14 cellular contexts compared by ENCODE assay signal in genomic region chr15:74630284-74631086, GRCh38. TPM values are rescaled to one million over a fixed set of nuclear protein-coding genes. Genes with fewer than 3 reads are reported as not detected.
DNase-seq lines count a peak whose midpoint lies in the region; ATAC-seq and TF ChIP-seq lines count a peak whose summit lies in the region.
"Had no signal": no experiment of that assay in that cellular context is flagged by ENCODE, and none has a peak within 500 bp of the region (broad histone marks: within the 10 kb centered on the region; RNA-seq: fewer than 3 reads in every experiment).

No MANE protein-coding gene starts in this region.

- H3K4me2 ChIP-seq in neuronal stem cell (ENCODE audit: insufficient read depth, low read length, poor library complexity, severe bottlenecking), result no peak overlapping the region

- no peak overlapping the region for H3K18ac ChIP-seq in neuronal stem cell (ENCODE audit: low read length)

- peak; percentile 18; the same call in 1 of the 2 replicates for TF ChIP-seq CTCF in LNCaP clone FGC (IDR thresholded peaks at IDR 0.05; ENCODE audit: control insufficient read depth, extremely low read depth, insufficient read depth)

- H2AK5ac ChIP-seq in neuronal stem cell (ENCODE audit: low read depth, low read length), result no peak overlapping the region

- H3K79me1 ChIP-seq in neuronal stem cell (ENCODE audit: low read depth, low read length), result peaks cover 1% of the 10 kb centered on the region

- peaks cover 35% of the 10 kb centered on the region for H3K36me3 Mint-ChIP-seq in activated CD4-positive, alpha-beta T cell treated with anti-CD3 and anti-CD28 coated beads for 36 hours (ENCODE audit: low read depth)

- no peak for DNase-seq in activated CD4-positive, alpha-beta T cell treated with anti-CD3 and anti-CD28 coated beads for 36 hours
- DNase-seq in activated CD4-positive, alpha-beta T cell treated with anti-CD3 and anti-CD28 coated beads, Interleukin-2, amount 50 U/mL, for 48 hours, result no peak
- DNase-seq in LNCaP clone FGC (ENCODE audit: low read depth) (no peak), adipocyte (ENCODE audit: low read depth) (no peak), neuronal stem cell (ENCODE audit: low spot score) (no peak), kidney tubule cell (ENCODE audit: low spot score) (no peak)
- DNase-seq: body of pancreas, DND-41, NCI-H1436 treated with DMSO at 0.1 percent for 48 hours, testis had no signal

- POLR2A ChIA-PET in activated CD4-positive, alpha-beta T cell treated with anti-CD3 and anti-CD28 coated beads for 36 hours (lab: Charles Lee), result interaction anchor here (0.6 to 1.7 kb wide), 2 partner anchors 13 to 175 kb away, joined by 3 to 5 read pairs; no protein-coding TSS in a partner anchor

- no peak overlapping the region for H2BK120ac ChIP-seq in neuronal stem cell (ENCODE audit: low read depth, low read length)

- no peak overlapping the region for H3K14ac ChIP-seq in neuronal stem cell (ENCODE audit: low read length)

- CTCF ChIA-PET in activated CD4-positive, alpha-beta T cell treated with anti-CD3 and anti-CD28 coated beads for 36 hours (lab: Charles Lee), result interaction anchor here (0.5 to 21.2 kb wide), 14 partner anchors 9 to 321 kb away, joined by 3 to 458 read pairs (median 4); partner anchors contain the start of genes CLK3 and CSK

- no peak overlapping the region for H2BK12ac ChIP-seq in neuronal stem cell (ENCODE audit: low read length)

- H3K9ac ChIP-seq in adipocyte (ENCODE audit: low read length) (peak overlapping the region; percentile 47), neuronal stem cell (ENCODE audit: low read depth, low read length, poor library complexity) (no peak overlapping the region)

- peak; percentile 16 for ATAC-seq in activated CD4-positive, alpha-beta T cell treated with anti-CD3 and anti-CD28 coated beads for 36 hours
- no peak for ATAC-seq in GM19395 (IDR thresholded peaks at IDR 0.05; ENCODE audit: unreplicated experiment)
- no peak for ATAC-seq in GM21515 (IDR thresholded peaks at IDR 0.05; ENCODE audit: unreplicated experiment)
- ATAC-seq: body of pancreas had no signal

- H3K4me3 Mint-ChIP-seq in activated CD4-positive, alpha-beta T cell treated with anti-CD3 and anti-CD28 coated beads for 36 hours, result no peak overlapping the region
- H3K4me3 Mint-ChIP-seq: T-helper 1 cell treated with Interleukin-12 subunit alpha and Interleukin-12 subunit beta and Interleukin-4 antibody, amounts not matched to agents 30 μg/mL and 1 μg/mL, for 36 hours had no signal

- H4K8ac ChIP-seq in neuronal stem cell (ENCODE audit: low read depth, low read length), result no peak overlapping the region

- H3K36me3 ChIP-seq in adipocyte (ENCODE audit: control insufficient read depth, insufficient read depth, low read length, severe bottlenecking), result peaks cover 83% of the 10 kb centered on the region
- peaks cover 78 to 100% of the 10 kb centered on the region in 2 donors for H3K36me3 ChIP-seq in neuronal stem cell (replicated peaks in 1 of 2; ENCODE audit: control insufficient read depth in 2 of 2, insufficient read depth in 2 of 2, low read length in 2 of 2)

- peak overlapping the region; percentile 16 for H3K23ac ChIP-seq in neuronal stem cell (ENCODE audit: low read depth, low read length, poor library complexity)

- H2AFZ ChIP-seq in neuronal stem cell (ENCODE audit: low read length), result no peak overlapping the region

- H3K27ac Mint-ChIP-seq in activated CD4-positive, alpha-beta T cell treated with anti-CD3 and anti-CD28 coated beads for 36 hours, result no peak overlapping the region
- H3K27ac Mint-ChIP-seq: T-helper 1 cell treated with Interleukin-12 subunit alpha and Interleukin-12 subunit beta and Interleukin-4 antibody, amounts not matched to agents 30 μg/mL and 1 μg/mL, for 36 hours had no signal

- H2BK5ac ChIP-seq in neuronal stem cell (ENCODE audit: low read length), result no peak overlapping the region

- H3K4me3 ChIP-seq in LNCaP clone FGC (ENCODE audit: low read depth, low read length) (no peak overlapping the region), adipocyte (ENCODE audit: low read length) (no peak overlapping the region), neuronal stem cell (ENCODE audit: low read length in 2 of 2) (no peak overlapping the region)
- H3K4me3 ChIP-seq: body of pancreas, testis had no signal

- WGBS in neuronal stem cell (ENCODE audit: extremely low coverage in 2 of 2, insufficient read length in 2 of 2, insufficient replicate concordance in 1 of 2), 2 donors, result no CpG with 5 or more reads among the region's 6 CpGs

- no peak overlapping the region for H3K4ac ChIP-seq in neuronal stem cell (ENCODE audit: low read length)

- no peaks in the 10 kb centered on the region for H3K27me3 Mint-ChIP-seq in activated CD4-positive, alpha-beta T cell treated with anti-CD3 and anti-CD28 coated beads for 36 hours

- H2BK15ac ChIP-seq in neuronal stem cell (ENCODE audit: low read length), result no peak overlapping the region

- H3K9me3 ChIP-seq in adipocyte (ENCODE audit: control insufficient read depth, low read length) (no peaks in the 10 kb centered on the region), neuronal stem cell (replicated peaks in 1 of 2; ENCODE audit: control insufficient read depth in 2 of 2, insufficient read depth in 1 of 2, low read depth in 1 of 2, low read length in 2 of 2) (no peaks in the 10 kb centered on the region)
- H3K9me3 ChIP-seq: body of pancreas, testis had no signal

- intact Hi-C loops in activated CD4-positive, alpha-beta T cell treated with anti-CD3 and anti-CD28 coated beads for 36 hours (cut with DNase I, micrococcal nuclease), result loop anchor here in 1 of 2 experiments (10.0 kb wide), 1 partner anchor 324 kb away; the partner anchor contains the start of gene RPP25

- H3K27me3 ChIP-seq in adipocyte (replicated peaks; ENCODE audit: control insufficient read depth, insufficient read depth, low read length) (no peaks in the 10 kb centered on the region), neuronal stem cell (ENCODE audit: control insufficient read depth in 3 of 3, insufficient read depth in 3 of 3, low read depth in 1 of 3, low read length in 3 of 3) (no peaks in the 10 kb centered on the region)
- H3K27me3 ChIP-seq: body of pancreas, testis had no signal

- no peaks in the 10 kb centered on the region for H3K9me3 Mint-ChIP-seq in activated CD4-positive, alpha-beta T cell treated with anti-CD3 and anti-CD28 coated beads for 36 hours (ENCODE audit: low read depth)
- H3K9me3 Mint-ChIP-seq: T-helper 1 cell treated with Interleukin-12 subunit alpha and Interleukin-12 subunit beta and Interleukin-4 antibody, amounts not matched to agents 30 μg/mL and 1 μg/mL, for 36 hours had no signal

- no peak overlapping the region for H3K27ac ChIP-seq in neuronal stem cell (replicated peaks; ENCODE audit: low read length)
- H3K27ac ChIP-seq: body of pancreas, epithelial cell of prostate, testis had no signal

- H3K4me1 Mint-ChIP-seq in activated CD4-positive, alpha-beta T cell treated with anti-CD3 and anti-CD28 coated beads for 36 hours, result peaks cover 5% of the 10 kb centered on the region

- H3K4me1 ChIP-seq in adipocyte (ENCODE audit: control insufficient read depth, insufficient read depth, low read length) (peaks cover 14% of the 10 kb centered on the region), neuronal stem cell (ENCODE audit: control insufficient read depth in 2 of 2, insufficient read depth in 1 of 2, low read depth in 1 of 2, low read length in 2 of 2) (no peaks in the 10 kb centered on the region)
- H3K4me1 ChIP-seq: body of pancreas, testis had no signal

- no peak overlapping the region for H4K91ac ChIP-seq in neuronal stem cell (ENCODE audit: low read depth, low read length, poor library complexity)

RNA-seq across cellular contexts. Expression of gene CLK3, which starts 14.8 kb away (rescaled TPM):
- total RNA-seq in activated CD4-positive, alpha-beta T cell treated with anti-CD3 and anti-CD28 coated beads for 36 hours, result 100 to 1,000 TPM; 130 to 175 TPM
- polyA plus RNA-seq in neuronal stem cell (2013, experiment 1 of 2), result 63.5 TPM
- polyA plus RNA-seq in neuronal stem cell (2013, experiment 2 of 2), result 65.4 TPM
